14 cellular contexts compared by ENCODE assay signal in genomic region chr21:38223893-38224540, GRCh38. TPM values are rescaled to one million over a fixed set of nuclear protein-coding genes. Genes with fewer than 3 reads are reported as not detected.
DNase-seq lines count a peak whose midpoint lies in the region; TF ChIP-seq lines count a peak whose summit lies in the region.
"Had no signal": no experiment of that assay in that cellular context is flagged by ENCODE, and none has a peak within 500 bp of the region (broad histone marks: within the 10 kb centered on the region; RNA-seq: fewer than 3 reads in every experiment).

No MANE protein-coding gene starts in this region.

- in situ Hi-C loops in KBM-7 (cut with MboI; ENCODE audit: low pct_unique_long_range_greater_than_20kb, low sequenced_read_pairs) = loop anchor here (25.0 kb wide), 1 partner anchor 913 kb away; no protein-coding TSS in a partner anchor
- in situ Hi-C loops in astrocyte of the spinal cord (cut with HindIII; ENCODE audit: low sequenced_read_pairs) = no loop called here

- H3K4me3 ChIP-seq in astrocyte of the spinal cord (ENCODE audit: low read depth, low read length) = no peak overlapping the region
- H3K4me3 ChIP-seq in iPS DF 6.9 (ENCODE audit: low read length) = no peak overlapping the region
- H3K4me3 ChIP-seq: suprapubic skin had no signal

- no CpG with 5 or more reads among the region's 6 CpGs for WGBS in iPS DF 6.9 (ENCODE audit: insufficient coverage, insufficient read length)

- H3K4me1 Mint-ChIP-seq in Calu3 (ENCODE audit: low read depth, unreplicated experiment) = peaks cover 30% of the 10 kb centered on the region
- H3K4me1 Mint-ChIP-seq in progenitor cell of endocrine pancreas (ENCODE audit: low read depth) = no peaks in the 10 kb centered on the region
- H3K4me1 Mint-ChIP-seq: activated CD8-positive, alpha-beta memory T cell treated with anti-CD3 and anti-CD28 coated beads, Interleukin-2, amount 10 ng/mL, durations not matched to agents 7 days and 5 days had no signal

- CTCF ChIA-PET in Calu3 (lab: Charles Lee) = no interaction called here

- H3K27me3 Mint-ChIP-seq in Calu3 (ENCODE audit: unreplicated experiment) (no peaks in the 10 kb centered on the region), progenitor cell of endocrine pancreas (no peaks in the 10 kb centered on the region)

- peak; percentile 22 for DNase-seq in Calu3
- peak; percentile 26 for DNase-seq in KBM-7
- DNase-seq in astrocyte of the spinal cord (ENCODE audit: low read depth, low spot score) = peak; percentile 59
- DNase-seq in iPS DF 6.9 (ENCODE audit: low read depth, low spot score) = peak; percentile 29
- no peak for DNase-seq in progenitor cell of endocrine pancreas (ENCODE audit: low spot score, unreplicated experiment)
- no peak for DNase-seq in NCI-H345 (lab: John Stamatoyannopoulos, UW)
- DNase-seq in AG20443 (ENCODE audit: low spot score) = no peak
- DNase-seq: activated CD8-positive, alpha-beta memory T cell treated with anti-CD3 and anti-CD28 coated beads, Interleukin-2, amount 10 ng/mL, durations not matched to agents 7 days and 5 days; kidney glomerular epithelial cell; naive B cell; NCI-H1092 had no signal

- H3K27ac ChIP-seq in iPS DF 6.9 (ENCODE audit: low read length) = no peak overlapping the region
- H3K27ac ChIP-seq: suprapubic skin had no signal

- BruUV-seq in Calu3 (replicated peaks; lab: Mats Ljungman, UMichigan) = no TSS peak

- TF ChIP-seq CTCF in Calu3 (IDR thresholded peaks at IDR 0.05; ENCODE audit: unreplicated experiment) (no peak), astrocyte of the spinal cord (IDR thresholded peaks at IDR 0.05; ENCODE audit: low read depth, low read length) (no peak), progenitor cell of endocrine pancreas (IDR thresholded peaks at IDR 0.05; ENCODE audit: unreplicated experiment) (no peak)

- no peak overlapping the region for H3K4me3 Mint-ChIP-seq in Calu3 (ENCODE audit: low read depth, unreplicated experiment)
- H3K4me3 Mint-ChIP-seq in progenitor cell of endocrine pancreas (ENCODE audit: low read depth) = no peak overlapping the region
- H3K4me3 Mint-ChIP-seq: activated CD8-positive, alpha-beta memory T cell treated with anti-CD3 and anti-CD28 coated beads, Interleukin-2, amount 10 ng/mL, durations not matched to agents 7 days and 5 days; naive B cell had no signal

- H3K27ac Mint-ChIP-seq in Calu3 (ENCODE audit: unreplicated experiment) (no peak overlapping the region), progenitor cell of endocrine pancreas (no peak overlapping the region)
- H3K27ac Mint-ChIP-seq: activated CD8-positive, alpha-beta memory T cell treated with anti-CD3 and anti-CD28 coated beads, Interleukin-2, amount 10 ng/mL, durations not matched to agents 7 days and 5 days; activated naive CD4-positive, alpha-beta T cell treated with anti-CD3 and anti-CD28 coated beads, Interleukin-2, amount 50 U/mL, for 72 hours had no signal

- intact Hi-C loops in Calu3 (cut with micrococcal nuclease; ENCODE audit: unreplicated experiment) = no loop called here

- H3K27me3 ChIP-seq in iPS DF 6.9 (ENCODE audit: control insufficient read depth, insufficient read depth, low read length) = no peaks in the 10 kb centered on the region
- H3K27me3 ChIP-seq: suprapubic skin had no signal

- peaks cover 1% of the 10 kb centered on the region for H3K9me3 ChIP-seq in iPS DF 6.9 (ENCODE audit: control insufficient read depth, insufficient read depth, low read length)

- no peaks in the 10 kb centered on the region for H3K36me3 ChIP-seq in iPS DF 6.9 (ENCODE audit: control insufficient read depth, insufficient read depth, low read length)
- H3K36me3 ChIP-seq: suprapubic skin had no signal

- H3K9me3 Mint-ChIP-seq in Calu3 (ENCODE audit: low read depth, unreplicated experiment) (peaks cover 21% of the 10 kb centered on the region), progenitor cell of endocrine pancreas (ENCODE audit: low read depth) (peaks cover 54% of the 10 kb centered on the region)

- no peaks in the 10 kb centered on the region for H3K36me3 Mint-ChIP-seq in Calu3 (ENCODE audit: insufficient read depth, unreplicated experiment)
- H3K36me3 Mint-ChIP-seq in progenitor cell of endocrine pancreas (ENCODE audit: insufficient read depth) = peaks cover 6% of the 10 kb centered on the region
- H3K36me3 Mint-ChIP-seq: activated CD8-positive, alpha-beta memory T cell treated with anti-CD3 and anti-CD28 coated beads, Interleukin-2, amount 10 ng/mL, durations not matched to agents 7 days and 5 days had no signal

- H3K4me1 ChIP-seq in iPS DF 6.9 (ENCODE audit: control insufficient read depth, insufficient read depth, low read length) = peaks cover 3% of the 10 kb centered on the region; the same call in 1 of the 2 replicates
- H3K4me1 ChIP-seq: suprapubic skin had no signal

RNA-seq across cellular contexts. Expression of gene KCNJ15, which starts 32.8 kb away (rescaled TPM):
- 34.8 and 48.0 TPM in 2 replicates for total RNA-seq in Calu3 (2022)
- 2.2 and 3.3 TPM in 2 replicates for total RNA-seq in progenitor cell of endocrine pancreas
- total RNA-seq: activated CD8-positive, alpha-beta memory T cell treated with anti-CD3 and anti-CD28 coated beads, Interleukin-2, amount 10 ng/mL, durations not matched to agents 7 days and 5 days; frontal cortex had no signal

Comparison
In these comparisons a context has a peak if more than half of its experiments do, and no peak if none do; other contexts are left out.
1. DNase-seq: peak in Calu3 (single experiment), KBM-7 (single experiment), astrocyte of the spinal cord (single experiment) and iPS DF 6.9 (single experiment); none in progenitor cell of endocrine pancreas (single experiment), NCI-H345 (single experiment) and AG20443 (single experiment).